ENCODE assay signal across 17 cellular contexts in genomic region chr12:9340422-9341259, GRCh38.
A peak's percentile ranks its signal among the peaks of the same experiment; 100 is the strongest.
DNase-seq lines count a peak whose midpoint lies in the region; ATAC-seq and TF ChIP-seq lines count a peak whose summit lies in the region.
"Had no signal": no experiment of that assay in that cellular context is flagged by ENCODE, and none has a peak within 500 bp of the region (broad histone marks: within the 10 kb centered on the region; RNA-seq: fewer than 3 reads in every experiment).

No MANE protein-coding gene starts in this region.

- H3K4me3 ChIP-seq in mammary epithelial cell (replicated peaks in 1 of 3; ENCODE audit: insufficient read depth in 1 of 3, low read depth in 2 of 3, low read length in 3 of 3) = no peak overlapping the region
- no peak overlapping the region for H3K4me3 ChIP-seq in ovary
- H3K4me3 ChIP-seq: A549, colonic mucosa, esophagus squamous epithelium had no signal

- no peaks in the 10 kb centered on the region for H3K36me3 ChIP-seq in mammary epithelial cell (ENCODE audit: insufficient read depth, low read length)
- no peaks in the 10 kb centered on the region for H3K36me3 ChIP-seq in ovary
- H3K36me3 ChIP-seq: colonic mucosa, esophagus squamous epithelium had no signal

- H3K4me1 ChIP-seq in mammary epithelial cell (ENCODE audit: insufficient read depth, low read length) (no peaks in the 10 kb centered on the region), ovary (ENCODE audit: insufficient read depth) (peaks cover 1% of the 10 kb centered on the region)
- H3K4me1 ChIP-seq: A549, colonic mucosa, esophagus squamous epithelium had no signal

- peak overlapping the region; percentile 33 for H3K27ac Mint-ChIP-seq in T-helper 1 cell treated with Interleukin-12 subunit alpha and Interleukin-12 subunit beta and Interleukin-4 antibody, amounts not matched to agents 30 μg/mL and 1 μg/mL, for 36 hours
- H3K27ac Mint-ChIP-seq in natural killer cell treated with Interleukin-12 subunit alpha and Interleukin-12 subunit beta and Interleukin-15 and Interleukin-18, amount 100 ng/mL, for 72 hours = peak overlapping the region; percentile 3 to 22
- H3K27ac Mint-ChIP-seq in chondrocyte (ENCODE audit: unreplicated experiment) = no peak overlapping the region
- H3K27ac Mint-ChIP-seq: activated naive CD4-positive, alpha-beta T cell treated with anti-CD3 and anti-CD28 coated beads for 36 hours; progenitor cell of endocrine pancreas had no signal

- dilution Hi-C loops in mammary epithelial cell (cut with HindIII; ENCODE audit: low sequenced_read_pairs) = no loop called here

- no peaks in the 10 kb centered on the region for H3K27me3 Mint-ChIP-seq in T-helper 1 cell treated with Interleukin-12 subunit alpha and Interleukin-12 subunit beta and Interleukin-4 antibody, amounts not matched to agents 30 μg/mL and 1 μg/mL, for 36 hours (ENCODE audit: low read depth)
- no peaks in the 10 kb centered on the region for H3K27me3 Mint-ChIP-seq in natural killer cell treated with Interleukin-12 subunit alpha and Interleukin-12 subunit beta and Interleukin-15 and Interleukin-18, amount 100 ng/mL, for 72 hours
- peaks cover 1% of the 10 kb centered on the region for H3K27me3 Mint-ChIP-seq in chondrocyte (ENCODE audit: low read depth)
- H3K27me3 Mint-ChIP-seq: progenitor cell of endocrine pancreas had no signal

- H3K4me3 Mint-ChIP-seq in T-helper 1 cell treated with Interleukin-12 subunit alpha and Interleukin-12 subunit beta and Interleukin-4 antibody, amounts not matched to agents 30 μg/mL and 1 μg/mL, for 36 hours = no peak overlapping the region
- H3K4me3 Mint-ChIP-seq in natural killer cell treated with Interleukin-12 subunit alpha and Interleukin-12 subunit beta and Interleukin-15 and Interleukin-18, amount 100 ng/mL, for 72 hours = peak overlapping the region; percentile 5
- no peak overlapping the region for H3K4me3 Mint-ChIP-seq in chondrocyte (ENCODE audit: unreplicated experiment)
- H3K4me3 Mint-ChIP-seq: activated naive CD4-positive, alpha-beta T cell treated with anti-CD3 and anti-CD28 coated beads for 36 hours had no signal

- no peaks in the 10 kb centered on the region for H3K79me2 ChIP-seq in mammary epithelial cell (ENCODE audit: insufficient read depth, low read length)

- BruUV-seq in mammary epithelial cell (replicated peaks; lab: Mats Ljungman, UMichigan) = no TSS peak

- peaks cover 17% of the 10 kb centered on the region for H3K4me1 Mint-ChIP-seq in T-helper 1 cell treated with Interleukin-12 subunit alpha and Interleukin-12 subunit beta and Interleukin-4 antibody, amounts not matched to agents 30 μg/mL and 1 μg/mL, for 36 hours (ENCODE audit: low read depth)
- peaks cover 33 to 36% of the 10 kb centered on the region in 2 donors for H3K4me1 Mint-ChIP-seq in natural killer cell treated with Interleukin-12 subunit alpha and Interleukin-12 subunit beta and Interleukin-15 and Interleukin-18, amount 100 ng/mL, for 72 hours (ENCODE audit: low read depth in 2 of 2)
- peaks cover 4% of the 10 kb centered on the region for H3K4me1 Mint-ChIP-seq in chondrocyte (ENCODE audit: low read depth)

- H3K9me3 ChIP-seq in mammary epithelial cell (replicated peaks; ENCODE audit: insufficient read depth, low read length) (no peaks in the 10 kb centered on the region), ovary (no peaks in the 10 kb centered on the region)
- H3K9me3 ChIP-seq: A549, colonic mucosa had no signal

- no peaks in the 10 kb centered on the region for H4K20me1 ChIP-seq in mammary epithelial cell (ENCODE audit: insufficient read depth, low read length)

- no peak for TF ChIP-seq CTCF in mammary epithelial cell (conservative IDR thresholded peaks at IDR 0.05 in 1 of 2, IDR thresholded peaks at IDR 0.05 in 1 of 2; ENCODE audit: extremely low read depth in 1 of 2, insufficient read depth in 1 of 2, low read depth in 1 of 2, low read length in 2 of 2)
- no peak for TF ChIP-seq CTCF in chondrocyte (IDR thresholded peaks at IDR 0.05)
- no peak for TF ChIP-seq CTCF in ovary (IDR thresholded peaks at IDR 0.05)

- H3K4me2 ChIP-seq in mammary epithelial cell (ENCODE audit: insufficient read depth, low read depth, low read length) = no peak overlapping the region
- H3K4me2 ChIP-seq: A549 had no signal

- TF ChIP-seq POLR2A in ovary (IDR thresholded peaks at IDR 0.05) = no peak

- peak; percentile 64 to 73 for ATAC-seq in natural killer cell treated with Interleukin-12 subunit alpha and Interleukin-12 subunit beta and Interleukin-15 and Interleukin-18, amount 100 ng/mL, for 72 hours
- ATAC-seq: A549 had no signal

- H3K27me3 ChIP-seq in mammary epithelial cell (ENCODE audit: insufficient read depth, low read length) = no peaks in the 10 kb centered on the region
- no peaks in the 10 kb centered on the region for H3K27me3 ChIP-seq in ovary
- H3K27me3 ChIP-seq: colonic mucosa, esophagus squamous epithelium had no signal

- H3K27ac ChIP-seq in mammary epithelial cell (ENCODE audit: insufficient read depth, low read depth, low read length) (no peak overlapping the region), ovary (no peak overlapping the region)
- H3K27ac ChIP-seq: A549, colonic mucosa, esophagus squamous epithelium had no signal

- H3K36me3 Mint-ChIP-seq in T-helper 1 cell treated with Interleukin-12 subunit alpha and Interleukin-12 subunit beta and Interleukin-4 antibody, amounts not matched to agents 30 μg/mL and 1 μg/mL, for 36 hours (ENCODE audit: low read depth) = peaks cover 5% of the 10 kb centered on the region
- peaks cover 5% of the 10 kb centered on the region for H3K36me3 Mint-ChIP-seq in natural killer cell treated with Interleukin-12 subunit alpha and Interleukin-12 subunit beta and Interleukin-15 and Interleukin-18, amount 100 ng/mL, for 72 hours
- peaks cover 4% of the 10 kb centered on the region for H3K36me3 Mint-ChIP-seq in chondrocyte (ENCODE audit: low read depth)

- TF ChIP-seq EP300 in ovary (IDR thresholded peaks at IDR 0.05) = no peak

- no peak overlapping the region for H3K9ac ChIP-seq in mammary epithelial cell (ENCODE audit: insufficient read depth, low read length)

- H2AFZ ChIP-seq in mammary epithelial cell (ENCODE audit: low read depth, low read length) = no peak overlapping the region

- CTCF ChIA-PET in mammary epithelial cell (lab: Charles Lee; ENCODE audit: low non-redundant PET) = interaction anchor here (0.6 to 0.9 kb wide), 2 partner anchors 45 to 70 kb away, joined by 3 to 4 read pairs; no protein-coding TSS in a partner anchor

- intact Hi-C loops in mammary epithelial cell (cut with micrococcal nuclease) = no loop called here
- intact Hi-C loops in ovary (cut with DNase I) = no loop called here

- WGBS in mammary epithelial cell (ENCODE audit: low coverage, missing lambda C conversion rate) = 88% methylated on average over 8 of the region's 8 CpGs
- 62 to 71% (median 71%) methylated on average over 8 of the region's 8 CpGs for WGBS in ovary, 3 donors

- H3K9me3 Mint-ChIP-seq in T-helper 1 cell treated with Interleukin-12 subunit alpha and Interleukin-12 subunit beta and Interleukin-4 antibody, amounts not matched to agents 30 μg/mL and 1 μg/mL, for 36 hours = peaks cover 8% of the 10 kb centered on the region
- H3K9me3 Mint-ChIP-seq in natural killer cell treated with Interleukin-12 subunit alpha and Interleukin-12 subunit beta and Interleukin-15 and Interleukin-18, amount 100 ng/mL, for 72 hours = peaks cover 4% of the 10 kb centered on the region
- peaks cover 8% of the 10 kb centered on the region for H3K9me3 Mint-ChIP-seq in chondrocyte (ENCODE audit: low read depth)

- DNase-seq in T-helper 1 cell = no peak
- peak; percentile 11 for DNase-seq in NCI-H2227 (lab: John Stamatoyannopoulos, UW; ENCODE audit: unreplicated experiment)
- DNase-seq in mammary epithelial cell = peak; percentile 50
- no peak for DNase-seq in natural killer cell treated with Interleukin-12 subunit alpha and Interleukin-12 subunit beta and Interleukin-15 and Interleukin-18, amount 100 ng/mL, for 72 hours (ENCODE audit: low spot score)
- no peak for DNase-seq in chondrocyte (ENCODE audit: low spot score)
- no peak for DNase-seq in midbrain (lab: John Stamatoyannopoulos, UW)
- DNase-seq in ovary = no peak
- DNase-seq: activated CD8-positive, alpha-beta memory T cell treated with anti-CD3 and anti-CD28 coated beads for 24 hours; activated naive CD4-positive, alpha-beta T cell treated with anti-CD3 and anti-CD28 coated beads for 36 hours; colonic mucosa; esophagus squamous epithelium; GOT3; MV-4-11; NCI-H345 had no signal

- in situ Hi-C loops in mammary epithelial cell (cut with MboI; ENCODE audit: low sequenced_read_pairs in 2 of 2) = loop anchor here in 1 of 2 donors (25.0 kb wide), 1 partner anchor 372 kb away; no protein-coding TSS in a partner anchor

Comparison
In these comparisons a context has a peak if more than half of its experiments do, and no peak if none do; other contexts are left out.
1. DNase-seq: peak in NCI-H2227 (single experiment) and mammary epithelial cell (single experiment); none in T-helper 1 cell (0 of 5), natural killer cell treated with Interleukin-12 subunit alpha and Interleukin-12 subunit beta and Interleukin-15 and Interleukin-18, amount 100 ng/mL, for 72 hours (single experiment), chondrocyte (single experiment), midbrain (single experiment) and ovary (0 of 5).